ENCODE assay signal across 8 cellular contexts in the genomic region with DNA sequence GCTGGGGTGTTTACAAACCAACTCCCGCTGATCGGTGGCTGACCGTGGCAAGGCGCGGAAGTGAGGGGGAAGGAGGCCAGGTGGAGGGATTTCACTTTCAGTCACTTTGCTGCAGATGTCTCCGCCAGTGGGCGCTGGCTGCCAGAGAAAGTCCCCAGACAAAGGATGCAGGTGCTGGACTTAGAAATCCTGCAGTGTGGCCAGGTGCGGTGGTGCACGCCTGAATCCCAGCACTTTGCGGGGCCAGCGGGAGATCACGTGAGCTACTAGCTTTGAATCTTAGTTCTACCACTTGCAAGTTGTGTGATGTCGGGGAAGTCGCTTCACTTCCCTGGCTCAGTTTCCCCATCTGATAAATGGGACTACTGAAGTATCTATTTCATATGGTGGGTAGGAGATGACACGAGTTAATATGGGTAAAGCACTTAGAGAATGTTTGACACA.
A peak's percentile ranks its signal among the peaks of the same experiment; 100 is the strongest.
DNase-seq lines count a peak whose midpoint lies in the region; ATAC-seq lines count a peak whose summit lies in the region.

No MANE protein-coding gene starts in this region.

- H3K4me1 Mint-ChIP-seq in activated CD4-positive, alpha-beta T cell treated with anti-CD3 and anti-CD28 coated beads, Interleukin-2, amount 10 ng/mL, durations not matched to agents 7 days and 5 days: peaks cover 7% of the 10 kb centered on the region

- H3K27me3 Mint-ChIP-seq in activated CD4-positive, alpha-beta T cell treated with anti-CD3 and anti-CD28 coated beads, Interleukin-2, amount 10 ng/mL, durations not matched to agents 7 days and 5 days: no peaks in the 10 kb centered on the region

- no peaks in the 10 kb centered on the region for H3K9me3 Mint-ChIP-seq in activated CD4-positive, alpha-beta T cell treated with anti-CD3 and anti-CD28 coated beads, Interleukin-2, amount 10 ng/mL, durations not matched to agents 7 days and 5 days

- peak; percentile 78 for ATAC-seq in GM21381 (IDR thresholded peaks at IDR 0.05; ENCODE audit: unreplicated experiment)

- POLR2A ChIA-PET in activated CD4-positive, alpha-beta T cell treated with anti-CD3 and anti-CD28 coated beads, Interleukin-2, amount 10 ng/mL, durations not matched to agents 7 days and 5 days (lab: Charles Lee): no interaction called here

- no peak overlapping the region for H3K4me3 Mint-ChIP-seq in activated CD4-positive, alpha-beta T cell treated with anti-CD3 and anti-CD28 coated beads, Interleukin-2, amount 10 ng/mL, durations not matched to agents 7 days and 5 days

- no peak overlapping the region for H3K27ac Mint-ChIP-seq in activated CD4-positive, alpha-beta T cell treated with anti-CD3 and anti-CD28 coated beads, Interleukin-2, amount 10 ng/mL, durations not matched to agents 7 days and 5 days

- DNase-seq in DMS79 (lab: John Stamatoyannopoulos, UW): peak; percentile 8
- peak; percentile 54 for DNase-seq in HuH-7.5 (ENCODE audit: low spot score)
- peak; percentile 62 for DNase-seq in activated CD4-positive, alpha-beta T cell treated with anti-CD3 and anti-CD28 coated beads, Interleukin-2, amount 10 ng/mL, durations not matched to agents 7 days and 5 days
- DNase-seq in glomerular visceral epithelial cell (ENCODE audit: extremely low spot score): peak; percentile 13
- DNase-seq in stimulated activated CD4-positive, alpha-beta T cell treated with anti-CD3 and anti-CD28 coated beads, Interleukin-1b, Interleukin-23, amount 100 ng/mL, for 48 hours: peak; percentile 52
- no peak for DNase-seq in amygdala (lab: John Stamatoyannopoulos, UW)
- no peak for DNase-seq in UCSD-AML1 (lab: John Stamatoyannopoulos, UW; ENCODE audit: unreplicated experiment)

- H3K36me3 Mint-ChIP-seq in activated CD4-positive, alpha-beta T cell treated with anti-CD3 and anti-CD28 coated beads, Interleukin-2, amount 10 ng/mL, durations not matched to agents 7 days and 5 days (ENCODE audit: low read depth): no peaks in the 10 kb centered on the region

- CTCF ChIA-PET in activated CD4-positive, alpha-beta T cell treated with anti-CD3 and anti-CD28 coated beads, Interleukin-2, amount 10 ng/mL, durations not matched to agents 7 days and 5 days (lab: Charles Lee): interaction anchor here (0.6 to 1.3 kb wide), 3 partner anchors 144 to 1438 kb away, joined by 3 read pairs; no protein-coding TSS in a partner anchor

Comparison
In these comparisons a context has a peak if more than half of its experiments do, and no peak if none do; other contexts are left out.
1. DNase-seq: peak in DMS79 (single experiment), HuH-7.5 (single experiment), activated CD4-positive, alpha-beta T cell treated with anti-CD3 and anti-CD28 coated beads, Interleukin-2, amount 10 ng/mL, durations not matched to agents 7 days and 5 days (single experiment), glomerular visceral epithelial cell (single experiment) and stimulated activated CD4-positive, alpha-beta T cell treated with anti-CD3 and anti-CD28 coated beads, Interleukin-1b, Interleukin-23, amount 100 ng/mL, for 48 hours (single experiment); none in amygdala (0 of 56) and UCSD-AML1 (single experiment).